ENCODE assay signal across 17 cellular contexts in genomic region chr7:96686305-96686704, GRCh38. TPM values are rescaled to one million over a fixed set of nuclear protein-coding genes. Genes with fewer than 3 reads are reported as not detected.
DNase-seq lines count a peak whose midpoint lies in the region; ATAC-seq and TF ChIP-seq lines count a peak whose summit lies in the region.
"Had no signal": no experiment of that assay in that cellular context is flagged by ENCODE, and none has a peak within 500 bp of the region (broad histone marks: within the 10 kb centered on the region; RNA-seq: fewer than 3 reads in every experiment).

No MANE protein-coding gene starts in this region.

- DNase-seq in EH (ENCODE audit: low read depth) (peak; percentile 53), astrocyte of the spinal cord (ENCODE audit: low read depth, low spot score) (peak; percentile 14), mesendoderm (no peak), right lobe of liver (no peak)
- DNase-seq: activated CD4-positive, alpha-beta T cell treated with anti-CD3 and anti-CD28 coated beads for 36 hours; activated naive CD4-positive, alpha-beta T cell treated with Interleukin-2 at 50 U/mL for 16 hours; CD8-positive, alpha-beta T cell; lower lobe of right lung; NCI-H1417; NCI-H446 treated with DMSO at 0.1 percent for 48 hours; small intestine; testis had no signal

- H3K9ac ChIP-seq in mesendoderm (ENCODE audit: low read length), result no peak overlapping the region

- H3K56ac ChIP-seq in mesendoderm (ENCODE audit: low read length), result no peak overlapping the region

- no peaks in the 10 kb centered on the region for H3K9me3 ChIP-seq in right lobe of liver
- H3K9me3 ChIP-seq: lower lobe of right lung, testis had no signal

- H3K79me1 ChIP-seq in mesendoderm (ENCODE audit: low read length), result peaks cover 2% of the 10 kb centered on the region

- H3K79me2 ChIP-seq in mesendoderm (ENCODE audit: control insufficient read depth, insufficient read depth, low read length), result no peaks in the 10 kb centered on the region

- TF ChIP-seq CTCF in astrocyte of the spinal cord (IDR thresholded peaks at IDR 0.05; ENCODE audit: low read depth, low read length), result no peak
- TF ChIP-seq CTCF in right lobe of liver (IDR thresholded peaks at IDR 0.05), result no peak

- H3K23ac ChIP-seq in mesendoderm (ENCODE audit: low read length), result no peak overlapping the region

- TF ChIP-seq POLR2A in right lobe of liver (IDR thresholded peaks at IDR 0.05), result no peak

- no peak overlapping the region for H4K8ac ChIP-seq in mesendoderm (ENCODE audit: low read depth, low read length)

- no peak overlapping the region for H3K4ac ChIP-seq in mesendoderm (ENCODE audit: low read depth, low read length)

- H3K27ac ChIP-seq in mesendoderm (ENCODE audit: low read depth, low read length), result no peak overlapping the region
- no peak overlapping the region for H3K27ac ChIP-seq in right lobe of liver
- H3K27ac ChIP-seq: lower lobe of right lung, testis had no signal

- no peaks in the 10 kb centered on the region for H3K4me1 ChIP-seq in mesendoderm (ENCODE audit: control insufficient read depth, low read depth, low read length)
- no peaks in the 10 kb centered on the region for H3K4me1 ChIP-seq in right lobe of liver
- H3K4me1 ChIP-seq: testis had no signal

- H2BK120ac ChIP-seq in mesendoderm (ENCODE audit: low read depth, low read length), result no peak overlapping the region

- no peak overlapping the region for H3K18ac ChIP-seq in mesendoderm (ENCODE audit: low read length)

- no peak overlapping the region for H3K4me2 ChIP-seq in mesendoderm (ENCODE audit: low read length)

- intact Hi-C loops in right lobe of liver (cut with DNase I), result no loop called here

- peak; percentile 69 for ATAC-seq in GM18907 (IDR thresholded peaks at IDR 0.05; ENCODE audit: unreplicated experiment)
- peak; percentile 49 for ATAC-seq in HG03432 (IDR thresholded peaks at IDR 0.05; ENCODE audit: unreplicated experiment)
- ATAC-seq in HG02759 (IDR thresholded peaks at IDR 0.05; ENCODE audit: unreplicated experiment), result no peak
- ATAC-seq in GM19467 (IDR thresholded peaks at IDR 0.05; ENCODE audit: unreplicated experiment), result no peak
- ATAC-seq in right lobe of liver, result no peak
- ATAC-seq: CD8-positive, alpha-beta T cell; lower lobe of right lung; Panc1 had no signal

- no peak overlapping the region for H2BK15ac ChIP-seq in mesendoderm (replicated peaks; ENCODE audit: low read depth)

- H3K4me3 ChIP-seq in astrocyte of the spinal cord (ENCODE audit: low read depth, low read length) (no peak overlapping the region), mesendoderm (ENCODE audit: low read length) (no peak overlapping the region), right lobe of liver (no peak overlapping the region)
- H3K4me3 ChIP-seq: lower lobe of right lung, testis had no signal

- in situ Hi-C loops in astrocyte of the spinal cord (cut with HindIII; ENCODE audit: low sequenced_read_pairs), result no loop called here

- H4K5ac ChIP-seq in mesendoderm (ENCODE audit: low read length), result no peak overlapping the region

- H3K36me3 ChIP-seq in mesendoderm (ENCODE audit: control insufficient read depth, insufficient read depth, low read length) (no peaks in the 10 kb centered on the region), right lobe of liver (peaks cover 0 to 5% (median 0%) of the 10 kb centered on the region in 4 donors)

- no peaks in the 10 kb centered on the region for H3K27me3 ChIP-seq in mesendoderm (ENCODE audit: insufficient read depth, low read length, poor library complexity)
- no peaks in the 10 kb centered on the region for H3K27me3 ChIP-seq in right lobe of liver
- H3K27me3 ChIP-seq: testis had no signal

- H2BK5ac ChIP-seq in mesendoderm (ENCODE audit: low read length), result no peak overlapping the region

- no peak overlapping the region for H2AK5ac ChIP-seq in mesendoderm (ENCODE audit: low read length)

RNA-seq across cellular contexts. Expression of gene SEM1, which starts 23.3 kb away (rescaled TPM):
- polyA plus RNA-seq in mesendoderm (2013, experiment 1 of 2), result 148 TPM
- 152 TPM for polyA plus RNA-seq in mesendoderm (2013, experiment 2 of 2)
- 10 to 100 TPM; 13.7 to 36.8 (median 23.5) TPM for total RNA-seq in right lobe of liver

Comparison
In these comparisons a context has a peak if more than half of its experiments do, and no peak if none do; other contexts are left out.
1. DNase-seq: peak in EH (single experiment) and astrocyte of the spinal cord (single experiment); none in mesendoderm (single experiment) and right lobe of liver (0 of 3).
2. ATAC-seq: peak in GM18907 (single experiment) and HG03432 (single experiment); none in HG02759 (single experiment), GM19467 (single experiment) and right lobe of liver (0 of 4).